13 cellular contexts compared by ENCODE assay signal in the genomic region with DNA sequence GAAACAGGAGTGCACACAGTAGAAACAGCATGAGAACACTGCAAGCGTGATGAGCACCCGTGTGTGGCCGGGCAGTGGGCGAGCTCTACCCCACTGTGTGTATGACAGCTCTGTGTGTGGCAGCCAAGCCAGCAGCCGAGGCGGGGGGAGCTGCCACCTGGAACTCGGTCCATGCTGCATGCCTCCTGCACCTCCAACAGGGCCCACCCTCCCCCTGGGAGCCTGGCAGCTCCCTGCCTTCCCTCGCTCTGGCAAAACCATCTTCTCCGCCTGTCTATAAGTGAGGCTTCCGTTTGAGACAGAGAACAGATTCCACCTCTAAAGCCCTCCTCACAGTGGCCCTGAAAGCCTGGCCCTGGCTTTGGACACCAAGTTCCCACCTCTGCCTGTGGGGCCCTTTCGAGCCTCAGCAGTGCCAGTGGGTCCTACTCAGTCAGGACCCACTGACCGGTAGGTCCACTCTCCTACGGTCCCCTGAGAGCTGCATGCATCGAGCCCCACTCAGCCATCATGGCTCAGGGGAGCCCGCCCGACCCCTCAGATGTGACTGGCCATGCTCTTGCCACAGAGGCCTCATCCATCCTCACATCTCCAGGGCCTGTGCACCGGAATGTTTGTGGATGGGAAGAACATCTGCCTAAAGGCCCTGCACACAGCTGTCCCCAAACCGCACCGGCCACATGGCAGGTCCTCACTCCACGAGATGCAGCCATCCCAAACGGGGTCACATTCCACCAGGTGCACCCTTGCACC. TPM values are rescaled to one million over a fixed set of nuclear protein-coding genes. Genes with fewer than 3 reads are reported as not detected.
DNase-seq lines count a peak whose midpoint lies in the region; ATAC-seq and TF ChIP-seq lines count a peak whose summit lies in the region.
"Had no signal": no experiment of that assay in that cellular context is flagged by ENCODE, and none has a peak within 500 bp of the region (broad histone marks: within the 10 kb centered on the region; RNA-seq: fewer than 3 reads in every experiment).

No MANE protein-coding gene starts in this region.

- peak overlapping the region; percentile 7 to 54 for H3K27ac ChIP-seq in uterus

- H3K9me3 Mint-ChIP-seq in activated T-cell treated with anti-CD3 and anti-CD28 coated beads, Interleukin-2, amount 50 U/mL, for 72 hours = peaks cover 0 to 4% of the 10 kb centered on the region in 2 donors
- H3K9me3 Mint-ChIP-seq in endothelial cell (ENCODE audit: unreplicated experiment) = no peaks in the 10 kb centered on the region
- no peaks in the 10 kb centered on the region for H3K9me3 Mint-ChIP-seq in nephron
- H3K9me3 Mint-ChIP-seq in activated naive CD4-positive, alpha-beta T cell treated with anti-CD3 and anti-CD28 coated beads, Interleukin-2, amount 50 U/mL, for 72 hours = peaks cover 0 to 7% of the 10 kb centered on the region in 2 donors
- H3K9me3 Mint-ChIP-seq: activated T-cell treated with anti-CD3 and anti-CD28 coated beads, Interleukin-2, amount 50 U/mL, for 4 hours had no signal

- H3K9me3 ChIP-seq in uterus = no peaks in the 10 kb centered on the region

- H3K36me3 Mint-ChIP-seq in activated T-cell treated with anti-CD3 and anti-CD28 coated beads, Interleukin-2, amount 50 U/mL, for 72 hours (ENCODE audit: insufficient read depth in 2 of 2) = peaks cover 9 to 10% of the 10 kb centered on the region in 2 donors
- peaks cover 17% of the 10 kb centered on the region for H3K36me3 Mint-ChIP-seq in endothelial cell (ENCODE audit: low read depth, unreplicated experiment)
- H3K36me3 Mint-ChIP-seq in nephron (ENCODE audit: low read depth) = peaks cover 6% of the 10 kb centered on the region
- peaks cover 0 to 8% of the 10 kb centered on the region in 2 donors for H3K36me3 Mint-ChIP-seq in activated naive CD4-positive, alpha-beta T cell treated with anti-CD3 and anti-CD28 coated beads, Interleukin-2, amount 50 U/mL, for 72 hours

- DNase-seq in activated T-cell treated with anti-CD3 and anti-CD28 coated beads, Interleukin-2, amount 50 U/mL, for 72 hours = no peak
- DNase-seq in activated T-cell treated with anti-CD3 and anti-CD28 coated beads, Interleukin-2, amount 50 U/mL, for 48 hours = no peak
- DNase-seq in endothelial cell (ENCODE audit: low spot score) (no peak), uterus (no peak)
- DNase-seq in activated naive CD4-positive, alpha-beta T cell treated with anti-CD3 and anti-CD28 coated beads, Interleukin-2, amount 50 U/mL, for 72 hours (ENCODE audit: low spot score in 2 of 2) = no peak
- DNase-seq: activated T-cell treated with anti-CD3 and anti-CD28 coated beads, Interleukin-2, amount 50 U/mL, for 4 hours; cerebellar nuclear complex; stimulated activated naive CD4-positive, alpha-beta T cell had no signal

- H3K4me3 Mint-ChIP-seq in activated T-cell treated with anti-CD3 and anti-CD28 coated beads, Interleukin-2, amount 50 U/mL, for 72 hours = no peak overlapping the region
- H3K4me3 Mint-ChIP-seq in endothelial cell (ENCODE audit: unreplicated experiment) = no peak overlapping the region
- no peak overlapping the region for H3K4me3 Mint-ChIP-seq in nephron
- H3K4me3 Mint-ChIP-seq: activated T-cell treated with anti-CD3 and anti-CD28 coated beads, Interleukin-2, amount 50 U/mL, for 4 hours had no signal

- H3K27me3 Mint-ChIP-seq in activated T-cell treated with anti-CD3 and anti-CD28 coated beads, Interleukin-2, amount 50 U/mL, for 72 hours (ENCODE audit: low read depth) = no peaks in the 10 kb centered on the region
- H3K27me3 Mint-ChIP-seq in endothelial cell (ENCODE audit: unreplicated experiment) (peaks cover 16% of the 10 kb centered on the region), nephron (ENCODE audit: low read depth) (no peaks in the 10 kb centered on the region)

- no peak for ATAC-seq in activated T-cell treated with anti-CD3 and anti-CD28 coated beads, Interleukin-2, amount 50 U/mL, for 72 hours (replicated peaks in 1 of 2)
- no peak for ATAC-seq in GM19452 (IDR thresholded peaks at IDR 0.05; ENCODE audit: unreplicated experiment)
- ATAC-seq in GM19324 (IDR thresholded peaks at IDR 0.05; ENCODE audit: low FRiP score, unreplicated experiment) = no peak
- no peak for ATAC-seq in activated naive CD4-positive, alpha-beta T cell treated with anti-CD3 and anti-CD28 coated beads, Interleukin-2, amount 50 U/mL, for 72 hours
- ATAC-seq: activated T-cell treated with anti-CD3 and anti-CD28 coated beads, Interleukin-2, amount 50 U/mL, for 4 hours; HCT116 had no signal

- H3K27ac Mint-ChIP-seq in activated T-cell treated with anti-CD3 and anti-CD28 coated beads, Interleukin-2, amount 50 U/mL, for 72 hours = peak overlapping the region; percentile 54
- peak overlapping the region; percentile 75 for H3K27ac Mint-ChIP-seq in endothelial cell (ENCODE audit: unreplicated experiment)
- H3K27ac Mint-ChIP-seq in nephron = peak overlapping the region; percentile 78 to 90 (median 81)
- peak overlapping the region in 1 of 2 donors; percentile 32 for H3K27ac Mint-ChIP-seq in activated naive CD4-positive, alpha-beta T cell treated with anti-CD3 and anti-CD28 coated beads, Interleukin-2, amount 50 U/mL, for 72 hours

- no peak for TF ChIP-seq POLR2A in uterus (IDR thresholded peaks at IDR 0.05)

- intact Hi-C loops in uterus (cut with DNase I; ENCODE audit: low total_unique reads) = no loop called here

- H3K4me1 Mint-ChIP-seq in activated T-cell treated with anti-CD3 and anti-CD28 coated beads, Interleukin-2, amount 50 U/mL, for 72 hours (ENCODE audit: low read depth) = peaks cover 5% of the 10 kb centered on the region
- H3K4me1 Mint-ChIP-seq in endothelial cell (ENCODE audit: unreplicated experiment) (peaks cover 3% of the 10 kb centered on the region), nephron (peaks cover 33% of the 10 kb centered on the region)

- no peaks in the 10 kb centered on the region for H3K36me3 ChIP-seq in uterus

- no peak for TF ChIP-seq CTCF in endothelial cell (IDR thresholded peaks at IDR 0.05; ENCODE audit: unreplicated experiment)
- TF ChIP-seq CTCF in nephron (IDR thresholded peaks at IDR 0.05; ENCODE audit: unreplicated experiment in 3 of 3) = no peak
- no peak for TF ChIP-seq CTCF in uterus (IDR thresholded peaks at IDR 0.05)

- no peak overlapping the region for H3K4me3 ChIP-seq in uterus

- no peaks in the 10 kb centered on the region for H3K27me3 ChIP-seq in uterus

- peaks cover 1 to 6% of the 10 kb centered on the region in 2 donors for H3K4me1 ChIP-seq in uterus

RNA-seq across cellular contexts. Expression of a gene that starts 52.4 kb away (rescaled TPM):
- total RNA-seq in activated T-cell treated with anti-CD3 and anti-CD28 coated beads, Interleukin-2, amount 50 U/mL, for 72 hours = 1 to 10 TPM; 4.6 to 6.9 TPM
- 1.5 TPM for total RNA-seq in endothelial cell (ENCODE audit: unreplicated experiment)
- 1 to 10 TPM in 1 of 4 donors, under 1 TPM in 1, not detected in 2; 0.07 to 1.7 TPM for total RNA-seq in uterus
- 1 to 10 TPM in 1 of 2 donors, under 1 TPM in 1; 0.61 to 3.6 TPM for total RNA-seq in activated naive CD4-positive, alpha-beta T cell treated with anti-CD3 and anti-CD28 coated beads, Interleukin-2, amount 50 U/mL, for 72 hours
- total RNA-seq: G401 had no signal
